Comparison of ENCODE assay signal across 8 cellular contexts in genomic region chr3:197554562-197555280, GRCh38. TPM values are rescaled to one million over a fixed set of nuclear protein-coding genes. Genes with fewer than 3 reads are reported as not detected.
DNase-seq lines count a peak whose midpoint lies in the region; ATAC-seq, FAIRE-seq and TF ChIP-seq lines count a peak whose summit lies in the region.

No MANE protein-coding gene starts in this region.

- H3K27me3 ChIP-seq in AG04450 (ENCODE audit: control insufficient read depth, insufficient read depth, low read length), result peaks cover 22% of the 10 kb centered on the region
- no peaks in the 10 kb centered on the region for H3K27me3 ChIP-seq in WERI-Rb-1 (ENCODE audit: insufficient read depth, low read depth, severe bottlenecking)
- H3K27me3 ChIP-seq in bronchial epithelial cell (ENCODE audit: control insufficient read depth, insufficient read depth, low read length), result no peaks in the 10 kb centered on the region
- H3K27me3 ChIP-seq in small intestine (ENCODE audit: control insufficient read depth in 2 of 2, insufficient read depth in 2 of 2, low read length in 2 of 2), result no peaks in the 10 kb centered on the region

- peak; percentile 67 for TF ChIP-seq CTCF in AG04450 (IDR thresholded peaks at IDR 0.05; ENCODE audit: low read depth, low read length)
- peak; percentile 15; the same call in 1 of the 2 replicates for TF ChIP-seq CTCF in WERI-Rb-1 (IDR thresholded peaks at IDR 0.05; ENCODE audit: low read depth, low read length)
- TF ChIP-seq CTCF in bronchial epithelial cell (IDR thresholded peaks at IDR 0.05; ENCODE audit: insufficient read depth, low read length, severe bottlenecking), result peak; percentile 67

- H3K4me1 ChIP-seq in small intestine (ENCODE audit: control insufficient read depth in 2 of 2, insufficient read depth in 1 of 2, low read depth in 1 of 2, low read length in 1 of 2), result peaks cover 0 to 4% of the 10 kb centered on the region in 2 donors

- no peaks in the 10 kb centered on the region for H3K36me3 ChIP-seq in WERI-Rb-1
- H3K36me3 ChIP-seq in bronchial epithelial cell (ENCODE audit: control insufficient read depth, insufficient read depth, low read length), result no peaks in the 10 kb centered on the region
- no peaks in the 10 kb centered on the region for H3K36me3 ChIP-seq in small intestine (ENCODE audit: control insufficient read depth in 2 of 2, insufficient read depth in 2 of 2, low read length in 2 of 2)

- POLR2A ChIA-PET in AG04450 (lab: Yijun Ruan, JAX), result interaction anchor here (0.6 kb wide), 2 partner anchors 66 to 613 kb away, joined by 3 to 4 read pairs; no protein-coding TSS in a partner anchor

- ATAC-seq in GM18870 (IDR thresholded peaks at IDR 0.05; ENCODE audit: unreplicated experiment) (peak; percentile 93), HG03108 (IDR thresholded peaks at IDR 0.05; ENCODE audit: unreplicated experiment) (peak; percentile 96)

- DNase-seq in AG04450 (ENCODE audit: low read depth, low spot score), result peak; percentile 90
- peak; percentile 100 for DNase-seq in NCI-H2196 (lab: John Stamatoyannopoulos, UW; ENCODE audit: unreplicated experiment)
- DNase-seq in WERI-Rb-1, result peak; percentile 92
- peak; percentile 87 for DNase-seq in bronchial epithelial cell (ENCODE audit: low read depth)
- DNase-seq in iPS-NIHi11 (ENCODE audit: low spot score), result peak; percentile 99
- DNase-seq in small intestine, result peak; percentile 98

- H3K4me3 ChIP-seq in AG04450 (ENCODE audit: low read depth, low read length), result peak overlapping the region; percentile 92
- peak overlapping the region; percentile 76 for H3K4me3 ChIP-seq in WERI-Rb-1 (ENCODE audit: low read depth, low read length)
- peak overlapping the region; percentile 52 for H3K4me3 ChIP-seq in bronchial epithelial cell (ENCODE audit: low read depth, low read length)
- H3K4me3 ChIP-seq in small intestine (ENCODE audit: low read depth in 1 of 2, low read length in 2 of 2), result peak overlapping the region; percentile 59 to 90

- FAIRE-seq in bronchial epithelial cell (lab: Jason Lieb, UNC) (no peak), small intestine (lab: Jason Lieb, UNC) (no peak)

- H3K27ac ChIP-seq in AG04450 (ENCODE audit: low read depth, low read length) (peak overlapping the region; percentile 89), WERI-Rb-1 (peak overlapping the region; percentile 86), small intestine (ENCODE audit: low read depth in 1 of 2, low read length in 1 of 2) (peak overlapping the region; percentile 96 to 98)

- CTCF ChIA-PET in AG04450 (lab: Charles Lee), result interaction anchor here (0.6 to 1.0 kb wide), 8 partner anchors 19 to 571 kb away, joined by 3 to 8 read pairs (median 3); no protein-coding TSS in a partner anchor

- H3K9me3 ChIP-seq in AG04450 (ENCODE audit: control insufficient read depth, insufficient read depth, low read length) (no peaks in the 10 kb centered on the region; the same call in 1 of the 2 replicates), WERI-Rb-1 (ENCODE audit: severe bottlenecking) (no peaks in the 10 kb centered on the region), small intestine (ENCODE audit: control insufficient read depth, low read depth) (no peaks in the 10 kb centered on the region)

- WGBS in small intestine, 3 donors, result 0 to 1% (median 0%) methylated on average over 55 to 60 of the region's 60 CpGs

RNA-seq across cellular contexts. Expression of gene BDH1, which starts 1.0 kb away (rescaled TPM):
- polyA plus RNA-seq in AG04450 (2011; rRNA removed), result 6.1 and 6.6 TPM in 2 replicates
- polyA minus RNA-seq in AG04450 (2011; rRNA and poly(A)+ RNA removed), result 3.2 and 7.3 TPM in 2 replicates
- 13.7 and 16.8 TPM in 2 replicates for total RNA-seq in bronchial epithelial cell
- polyA plus RNA-seq in small intestine, result 100 to 1,000 TPM in 1 of 3 donors, 10 to 100 TPM in 2; 71.1 to 101 (median 84.1) TPM

Comparison
In these comparisons a context has a peak if more than half of its experiments do, and no peak if none do; other contexts are left out.
1. Peak in every context shown above with its lines: DNase-seq, ATAC-seq, H3K4me3 ChIP-seq and H3K27ac ChIP-seq.
2. CTCF ChIP-seq: peak in every context shown above with its lines; median percentile 67 in AG04450; 67 in bronchial epithelial cell; 15 in WERI-Rb-1.